16 cellular contexts compared by ENCODE assay signal in genomic region chr5:109327572-109327971, GRCh38.
"Had no signal": no experiment of that assay in that cellular context is flagged by ENCODE, and none has a peak within 500 bp of the region (broad histone marks: within the 10 kb centered on the region; RNA-seq: fewer than 3 reads in every experiment).

No MANE protein-coding gene starts in this region.

- H3K27ac Mint-ChIP-seq: activated naive CD8-positive, alpha-beta T cell treated with anti-CD3 and anti-CD28 coated beads for 36 hours; nephron progenitor cell had no signal

- H3K4me1 ChIP-seq: breast epithelium, upper lobe of right lung had no signal

- H3K4me3 Mint-ChIP-seq: activated naive CD8-positive, alpha-beta T cell treated with anti-CD3 and anti-CD28 coated beads for 36 hours; activated T-cell treated with anti-CD3 and anti-CD28 coated beads, Interleukin-2, amount 50 U/mL, for 4 hours; nephron progenitor cell had no signal

- H3K27me3 ChIP-seq: breast epithelium, dorsolateral prefrontal cortex, heart left ventricle, upper lobe of right lung had no signal

- H3K36me3 ChIP-seq: breast epithelium, left ventricle myocardium inferior had no signal

- H3K9me3 Mint-ChIP-seq: activated naive CD8-positive, alpha-beta T cell treated with anti-CD3 and anti-CD28 coated beads for 36 hours; activated T-cell treated with anti-CD3 and anti-CD28 coated beads, Interleukin-2, amount 50 U/mL, for 4 hours; nephron progenitor cell had no signal

- H3K27me3 Mint-ChIP-seq: activated naive CD8-positive, alpha-beta T cell treated with anti-CD3 and anti-CD28 coated beads for 36 hours had no signal

- H3K27ac ChIP-seq: dorsolateral prefrontal cortex, skin epidermis, upper lobe of right lung had no signal

- DNase-seq: activated CD4-positive, alpha-beta T cell treated with anti-CD3 and anti-CD28 coated beads, Interleukin-2, amount 50 U/mL, for 48 hours; activated CD4-positive, CD25-positive, alpha-beta regulatory T cell treated with anti-CD3 and anti-CD28 coated beads, Interleukin-2, amount 50 U/mL, for 72 hours; activated effector memory CD4-positive, alpha-beta T cell treated with anti-CD3 and anti-CD28 coated beads, Interleukin-2, amount 50 U/mL, for 16 hours; activated naive CD8-positive, alpha-beta T cell treated with anti-CD3 and anti-CD28 coated beads for 36 hours; activated T-cell treated with anti-CD3 and anti-CD28 coated beads, Interleukin-2, amount 50 U/mL, for 4 hours; anterior cingulate cortex; dorsolateral prefrontal cortex; foreskin melanocyte; heart left ventricle; islet precursor cell; left ventricle myocardium inferior; mesenchymal stem cell; nephron progenitor cell; upper lobe of right lung had no signal

- H3K4me1 Mint-ChIP-seq: activated naive CD8-positive, alpha-beta T cell treated with anti-CD3 and anti-CD28 coated beads for 36 hours had no signal

- ATAC-seq: activated T-cell treated with anti-CD3 and anti-CD28 coated beads, Interleukin-2, amount 50 U/mL, for 4 hours; heart left ventricle; upper lobe of right lung had no signal

- H3K4me3 ChIP-seq: dorsolateral prefrontal cortex, heart left ventricle, left ventricle myocardium inferior, skin epidermis, upper lobe of right lung had no signal

- H3K9me3 ChIP-seq: breast epithelium, heart left ventricle, left ventricle myocardium inferior, upper lobe of right lung had no signal
